In the genomic region with DNA sequence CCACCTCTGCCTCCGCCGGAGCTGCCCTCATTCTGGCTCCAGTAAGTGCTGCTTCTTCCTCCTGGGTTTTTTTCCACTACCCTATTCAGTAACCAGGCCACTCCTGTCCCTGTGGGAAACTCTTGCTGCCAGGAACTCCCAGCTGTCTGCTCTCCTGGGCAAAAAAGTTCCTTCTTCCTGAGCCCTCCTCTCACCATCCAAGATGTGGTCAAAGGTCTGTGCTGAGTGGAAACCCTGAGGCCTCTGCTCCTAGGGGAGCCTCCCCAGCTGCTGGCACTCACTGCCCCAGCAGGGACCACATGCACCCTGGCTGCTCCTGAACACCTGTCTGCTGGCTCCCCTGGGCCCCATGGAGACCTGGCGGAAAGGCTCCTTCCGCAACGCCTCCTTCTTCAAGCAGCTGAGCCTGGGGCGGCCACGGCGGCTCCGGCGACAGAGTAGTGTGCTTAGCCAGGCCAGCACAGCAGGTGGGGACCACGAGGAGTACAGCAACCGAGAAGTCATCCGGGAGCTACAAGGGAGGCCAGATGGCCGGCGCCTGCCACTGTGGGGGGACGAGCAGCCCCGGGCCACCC, we compare ENCODE assay signal across 10 cellular contexts. TPM values are rescaled to one million over a fixed set of nuclear protein-coding genes. Genes with fewer than 3 reads are reported as not detected.
DNase-seq lines count a peak whose midpoint lies in the region; ATAC-seq and TF ChIP-seq lines count a peak whose summit lies in the region.
"Had no signal": no experiment of that assay in that cellular context is flagged by ENCODE, and none has a peak within 500 bp of the region (broad histone marks: within the 10 kb centered on the region; RNA-seq: fewer than 3 reads in every experiment).

No MANE protein-coding gene starts in this region.

- H3K36me3 Mint-ChIP-seq in activated CD4-positive, alpha-beta T cell treated with anti-CD3 and anti-CD28 coated beads, Interleukin-2, amount 10 ng/mL, durations not matched to agents 24 days and 14 days (ENCODE audit: low read depth): peaks cover 21% of the 10 kb centered on the region

- no peaks in the 10 kb centered on the region for H3K9me3 Mint-ChIP-seq in activated CD4-positive, alpha-beta T cell treated with anti-CD3 and anti-CD28 coated beads, Interleukin-2, amount 10 ng/mL, durations not matched to agents 24 days and 14 days

- H3K4me2 ChIP-seq in OCI-LY7 (ENCODE audit: low read length): peak overlapping the region; percentile 80

- H3K4me1 ChIP-seq in OCI-LY7 (ENCODE audit: insufficient read depth, low read length, poor library complexity, severe bottlenecking): peaks cover 53% of the 10 kb centered on the region
- peaks cover 6 to 57% of the 10 kb centered on the region in 2 donors for H3K4me1 ChIP-seq in esophagus (ENCODE audit: control insufficient read depth in 2 of 2, insufficient read depth in 2 of 2, low read length in 1 of 2)
- peaks cover 6 to 71% (median 67%) of the 10 kb centered on the region in 5 donors for H3K4me1 ChIP-seq in subcutaneous abdominal adipose tissue (ENCODE audit: control insufficient read depth in 5 of 5, insufficient read depth in 5 of 5, low read length in 5 of 5)
- H3K4me1 ChIP-seq: Caco-2 had no signal

- H3K79me2 ChIP-seq in OCI-LY7 (ENCODE audit: insufficient read depth, low read depth, low read length): no peaks in the 10 kb centered on the region

- no peaks in the 10 kb centered on the region for H3K9me3 ChIP-seq in OCI-LY7 (ENCODE audit: low read length)
- H3K9me3 ChIP-seq in esophagus (ENCODE audit: control insufficient read depth in 2 of 2, insufficient read depth in 1 of 2, low read depth in 1 of 2, low read length in 1 of 2): peaks cover 0 to 2% of the 10 kb centered on the region in 2 donors
- H3K9me3 ChIP-seq in subcutaneous abdominal adipose tissue (ENCODE audit: control insufficient read depth in 5 of 5, low read length in 5 of 5): no peaks in the 10 kb centered on the region
- H3K9me3 ChIP-seq: Caco-2 had no signal

- no peaks in the 10 kb centered on the region for H3K27me3 ChIP-seq in esophagus (ENCODE audit: control insufficient read depth in 1 of 2, insufficient read depth in 2 of 2, low read length in 2 of 2)
- H3K27me3 ChIP-seq in subcutaneous abdominal adipose tissue (ENCODE audit: control insufficient read depth in 5 of 5, insufficient read depth in 4 of 5, low read length in 5 of 5): no peaks in the 10 kb centered on the region

- peak overlapping the region in 3 of 5 donors; percentile 16 to 48 (median 37) for H3K9ac ChIP-seq in subcutaneous abdominal adipose tissue (ENCODE audit: low read length in 5 of 5)

- H3K4me3 ChIP-seq in OCI-LY7 (ENCODE audit: low read depth, low read length, poor library complexity, severe bottlenecking) (peak overlapping the region; percentile 61), esophagus (ENCODE audit: low read depth in 1 of 2, low read length in 2 of 2) (peak overlapping the region; percentile 53 to 55), subcutaneous abdominal adipose tissue (ENCODE audit: low read depth in 1 of 5, low read length in 5 of 5) (peak overlapping the region in 2 of 5 donors; percentile 2 to 26)

- H4K20me1 ChIP-seq in OCI-LY7 (ENCODE audit: insufficient read depth, low read length): no peaks in the 10 kb centered on the region

- no peaks in the 10 kb centered on the region for H3K27me3 Mint-ChIP-seq in activated CD4-positive, alpha-beta T cell treated with anti-CD3 and anti-CD28 coated beads, Interleukin-2, amount 10 ng/mL, durations not matched to agents 24 days and 14 days

- intact Hi-C loops in activated CD4-positive, alpha-beta T cell treated with anti-CD3 and anti-CD28 coated beads, Interleukin-2, amount 10 ng/mL, durations not matched to agents 24 days and 14 days (cut with micrococcal nuclease): no loop called here
- intact Hi-C loops in OCI-LY7 (cut with micrococcal nuclease; ENCODE audit: unreplicated experiment): no loop called here

- H3K9me2 ChIP-seq in OCI-LY7 (ENCODE audit: insufficient read depth, low read length): no peaks in the 10 kb centered on the region

- H3K36me3 ChIP-seq in OCI-LY7 (ENCODE audit: insufficient read depth, low read length): peaks cover 57% of the 10 kb centered on the region; the same call in 1 of the 2 replicates
- peaks cover 14 to 47% of the 10 kb centered on the region in 2 donors for H3K36me3 ChIP-seq in esophagus (ENCODE audit: control insufficient read depth in 2 of 2, insufficient read depth in 2 of 2, low read length in 1 of 2)
- peaks cover 0 to 55% (median 36%) of the 10 kb centered on the region in 5 donors for H3K36me3 ChIP-seq in subcutaneous abdominal adipose tissue (ENCODE audit: control insufficient read depth in 5 of 5, insufficient read depth in 5 of 5, low read length in 5 of 5)

- POLR2A ChIA-PET in OCI-LY7 (lab: Charles Lee): interaction anchor here (0.6 to 3.3 kb wide), 9 partner anchors 11 to 347 kb away, joined by 3 to 15 read pairs (median 4); a partner anchor contains a TSS

- ATAC-seq in GM21737 (IDR thresholded peaks at IDR 0.05; ENCODE audit: unreplicated experiment): no peak

- no peak for DNase-seq in activated CD4-positive, alpha-beta T cell treated with anti-CD3 and anti-CD28 coated beads, Interleukin-2, amount 10 ng/mL, durations not matched to agents 24 days and 14 days
- no peak for DNase-seq in activated CD4-positive, alpha-beta T cell treated with anti-CD3 and anti-CD28 coated beads, Interleukin-2, amount 50 U/mL, for 4 hours
- DNase-seq in OCI-LY7 (ENCODE audit: low spot score) (peak; percentile 87), OCI-M2 (lab: John Stamatoyannopoulos, UW; ENCODE audit: unreplicated experiment) (no peak), SIG-M5 (lab: John Stamatoyannopoulos, UW) (no peak)
- DNase-seq: Caco-2, NCI-H187 treated with DMSO at 0.1 percent for 48 hours had no signal

- H3K27ac Mint-ChIP-seq in activated CD4-positive, alpha-beta T cell treated with anti-CD3 and anti-CD28 coated beads, Interleukin-2, amount 10 ng/mL, durations not matched to agents 24 days and 14 days: peak overlapping the region; percentile 83

- CTCF ChIA-PET in OCI-LY7 (lab: Charles Lee; ENCODE audit: unreplicated experiment): interaction anchor here (1.2 to 1.8 kb wide), 2 partner anchors 12 to 13 kb away, joined by 3 to 5 read pairs; no protein-coding TSS in a partner anchor

- TF ChIP-seq CTCF in OCI-LY7 (conservative IDR thresholded peaks at IDR 0.05; ENCODE audit: low read length): no peak

- H3K27ac ChIP-seq in OCI-LY7 (ENCODE audit: low read depth, low read length, poor library complexity, severe bottlenecking): peak overlapping the region; percentile 97
- H3K27ac ChIP-seq in esophagus (ENCODE audit: low read depth in 2 of 2, low read length in 1 of 2): peak overlapping the region; percentile 98
- H3K27ac ChIP-seq in subcutaneous abdominal adipose tissue (ENCODE audit: low read depth, low read length): peak overlapping the region; percentile 64

- BruUV-seq in OCI-LY7 (replicated peaks; lab: Mats Ljungman, UMichigan): no TSS peak

- H3K4me3 Mint-ChIP-seq in activated CD4-positive, alpha-beta T cell treated with anti-CD3 and anti-CD28 coated beads, Interleukin-2, amount 10 ng/mL, durations not matched to agents 24 days and 14 days: peak overlapping the region; percentile 63

- WGBS in esophagus, 2 donors: 60 to 62% methylated on average over 17 of the region's 17 CpGs

- peaks cover 24% of the 10 kb centered on the region for H3K4me1 Mint-ChIP-seq in activated CD4-positive, alpha-beta T cell treated with anti-CD3 and anti-CD28 coated beads, Interleukin-2, amount 10 ng/mL, durations not matched to agents 24 days and 14 days

- no peak overlapping the region for H2AFZ ChIP-seq in OCI-LY7 (ENCODE audit: low read length)

RNA-seq across cellular contexts. Expression of a gene that starts 0.5 kb away (rescaled TPM):
- 0.43 and 0.51 TPM in 2 replicates for total RNA-seq in activated CD4-positive, alpha-beta T cell treated with anti-CD3 and anti-CD28 coated beads, Interleukin-2, amount 10 ng/mL, durations not matched to agents 24 days and 14 days
- 4.0 and 4.7 TPM in 2 replicates for total RNA-seq in OCI-LY7 (2014; rRNA removed; shearing (Covaris generic))
- total RNA-seq in OCI-LY7 (2022): 2.4 and 2.7 TPM in 2 replicates
- 10 to 100 TPM; 21.3 to 71.9 TPM for polyA plus RNA-seq in esophagus

RNA-seq across cellular contexts. Expression of a gene that starts 6.4 kb away (rescaled TPM):
- 34.7 and 37.2 TPM in 2 replicates for total RNA-seq in activated CD4-positive, alpha-beta T cell treated with anti-CD3 and anti-CD28 coated beads, Interleukin-2, amount 10 ng/mL, durations not matched to agents 24 days and 14 days
- total RNA-seq in OCI-LY7 (2014; rRNA removed; shearing (Covaris generic)): 97.4 and 113 TPM in 2 replicates
- total RNA-seq in OCI-LY7 (2022): 66.0 and 75.7 TPM in 2 replicates
- polyA plus RNA-seq in esophagus: 10 to 100 TPM; 42.9 to 87.9 TPM

RNA-seq across cellular contexts. Expression of a gene that starts 15.2 kb away (rescaled TPM):
- total RNA-seq in activated CD4-positive, alpha-beta T cell treated with anti-CD3 and anti-CD28 coated beads, Interleukin-2, amount 10 ng/mL, durations not matched to agents 24 days and 14 days: 36.1 and 38.9 TPM in 2 replicates
- total RNA-seq in OCI-LY7 (2014; rRNA removed; shearing (Covaris generic)): 10.7 and 14.9 TPM in 2 replicates
- 21.5 and 23.7 TPM in 2 replicates for total RNA-seq in OCI-LY7 (2022)
- 10 to 100 TPM; 18.0 to 21.6 TPM for polyA plus RNA-seq in esophagus

RNA-seq across cellular contexts. Expression of a gene that starts 36.7 kb away (rescaled TPM):
- 35.6 and 37.6 TPM in 2 replicates for total RNA-seq in activated CD4-positive, alpha-beta T cell treated with anti-CD3 and anti-CD28 coated beads, Interleukin-2, amount 10 ng/mL, durations not matched to agents 24 days and 14 days
- 24.3 and 29.3 TPM in 2 replicates for total RNA-seq in OCI-LY7 (2014; rRNA removed; shearing (Covaris generic))
- total RNA-seq in OCI-LY7 (2022): 18.8 and 22.8 TPM in 2 replicates
- polyA plus RNA-seq in esophagus: 10 to 100 TPM; 22.5 to 45.5 TPM

RNA-seq across cellular contexts. Expression of a gene that starts 37.0 kb away (rescaled TPM):
- total RNA-seq in activated CD4-positive, alpha-beta T cell treated with anti-CD3 and anti-CD28 coated beads, Interleukin-2, amount 10 ng/mL, durations not matched to agents 24 days and 14 days: 53.8 and 54.3 TPM in 2 replicates
- total RNA-seq in OCI-LY7 (2014; rRNA removed; shearing (Covaris generic)): 24.2 and 39.2 TPM in 2 replicates
- 38.8 and 39.9 TPM in 2 replicates for total RNA-seq in OCI-LY7 (2022)
- polyA plus RNA-seq in esophagus: 10 to 100 TPM; 51.3 to 88.1 TPM
